In the genomic region with DNA sequence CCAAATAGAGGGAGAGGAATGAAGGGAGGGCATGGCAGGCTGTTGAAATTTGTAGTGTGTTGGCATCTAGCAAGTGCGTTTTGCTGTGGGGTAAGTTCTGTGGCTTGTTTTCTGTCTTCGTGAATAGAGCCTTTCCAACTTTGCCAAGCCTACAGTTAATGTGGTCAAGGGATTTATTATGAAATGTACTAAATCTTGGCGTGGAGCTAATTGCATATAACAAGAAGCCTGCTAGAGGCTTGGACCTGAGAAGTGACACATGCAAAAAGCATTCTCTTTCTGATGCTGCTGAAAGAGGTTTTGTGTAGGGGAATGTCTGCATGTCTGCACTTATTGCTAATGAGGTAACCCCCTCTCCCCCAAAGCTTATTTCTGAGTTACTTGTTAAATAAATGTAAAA, we compare ENCODE assay signal across 19 cellular contexts.
DNase-seq lines count a peak whose midpoint lies in the region; ATAC-seq, FAIRE-seq and TF ChIP-seq lines count a peak whose summit lies in the region.
"Had no signal": no experiment of that assay in that cellular context is flagged by ENCODE, and none has a peak within 500 bp of the region (broad histone marks: within the 10 kb centered on the region; RNA-seq: fewer than 3 reads in every experiment).

No MANE protein-coding gene starts in this region.

- no peaks in the 10 kb centered on the region for H3K23me2 ChIP-seq in H1 (ENCODE audit: low read depth, low read length)

- H3K4me3 ChIP-seq in AG04450 (ENCODE audit: low read depth, low read length), result no peak overlapping the region
- H3K4me3 ChIP-seq in H1 (ENCODE audit: extremely low read depth in 1 of 4, insufficient read depth in 2 of 4, low read depth in 3 of 4, low read length in 4 of 4), result no peak overlapping the region
- H3K4me3 ChIP-seq: A549, lower lobe of right lung, tibial artery had no signal

- H3K27ac ChIP-seq in AG04450 (ENCODE audit: low read depth, low read length) (no peak overlapping the region), H1 (ENCODE audit: low read depth, low read length) (no peak overlapping the region)
- H3K27ac ChIP-seq: A549, lower lobe of right lung, tibial artery had no signal

- no peak overlapping the region for H2BK15ac ChIP-seq in H1 (ENCODE audit: low read length)

- no peaks in the 10 kb centered on the region for H4K20me1 ChIP-seq in H1 (replicated peaks in 1 of 2; ENCODE audit: control insufficient read depth in 1 of 2, insufficient read depth in 2 of 2, low read length in 2 of 2)

- no peak for TF ChIP-seq POLR2A in H1 (IDR thresholded peaks at IDR 0.05; ENCODE audit: control extremely low read depth in 1 of 2, low read depth in 2 of 2, low read length in 2 of 2)

- H3K36me3 ChIP-seq in H1 (ENCODE audit: control insufficient read depth in 2 of 4, insufficient read depth in 4 of 4, low read length in 3 of 4), result no peaks in the 10 kb centered on the region
- H3K36me3 ChIP-seq: lower lobe of right lung, tibial artery had no signal

- TF ChIP-seq RAD21 in H1 (IDR thresholded peaks at IDR 0.05 in 1 of 2, conservative IDR thresholded peaks at IDR 0.05 in 1 of 2; ENCODE audit: low read depth in 2 of 2, low read length in 2 of 2), result no peak

- no peak overlapping the region for H2BK20ac ChIP-seq in H1 (ENCODE audit: low read length)

- no peak for TF ChIP-seq EP300 in H1 (IDR thresholded peaks at IDR 0.05; ENCODE audit: borderline replicate concordance in 1 of 2, low read depth in 2 of 2, low read length in 2 of 2)

- POLR2A ChIA-PET in AG04450 (lab: Yijun Ruan, JAX) (no interaction called here), H1 (lab: Charles Lee; ENCODE audit: partially characterized antibody) (no interaction called here)

- peaks cover 0 to 7% (median 3%) of the 10 kb centered on the region in 4 experiments; a peak in 3 of 7 replicates for H3K4me1 ChIP-seq in H1 (replicated peaks in 1 of 4; ENCODE audit: control insufficient read depth in 3 of 4, insufficient read depth in 4 of 4, low read length in 3 of 4)
- H3K4me1 ChIP-seq: lower lobe of right lung, tibial artery had no signal

- H3K79me2 ChIP-seq in H1 (ENCODE audit: control insufficient read depth in 1 of 2, insufficient read depth in 2 of 2, low read length in 2 of 2), result no peaks in the 10 kb centered on the region

- no peak overlapping the region for H3K14ac ChIP-seq in H1 (ENCODE audit: insufficient read length)

- TF ChIP-seq CTCF in AG04450 (IDR thresholded peaks at IDR 0.05; ENCODE audit: low read depth, low read length) (no peak), H1 (IDR thresholded peaks at IDR 0.05; ENCODE audit: control extremely low read depth in 1 of 3, insufficient read depth in 1 of 3, low read depth in 1 of 3, low read length in 3 of 3) (no peak)

- no peak overlapping the region for H3K56ac ChIP-seq in H1 (replicated peaks; ENCODE audit: insufficient read length, low read depth, low read length)

- H3K9me3 ChIP-seq in AG04450 (ENCODE audit: control insufficient read depth, insufficient read depth, low read length) (no peaks in the 10 kb centered on the region), H1 (ENCODE audit: insufficient read depth in 2 of 2, low read depth in 1 of 2, low read length in 1 of 2) (peaks cover 4 to 6% of the 10 kb centered on the region in 2 experiments; a peak in 3 of 4 replicates)
- H3K9me3 ChIP-seq: lower lobe of right lung, tibial artery had no signal

- peak overlapping the region; percentile 71; the same call in 1 of the 2 replicates for H2AFZ ChIP-seq in H1 (ENCODE audit: low read length)

- no peak overlapping the region for H3K9ac ChIP-seq in H1 (replicated peaks in 1 of 4; ENCODE audit: extremely low read depth in 1 of 4, low read depth in 3 of 4, low read length in 3 of 4)

- no peak overlapping the region for H4K8ac ChIP-seq in H1 (ENCODE audit: extremely low read depth, insufficient read depth, low read length)

- no peak overlapping the region for H3K4me2 ChIP-seq in H1 (ENCODE audit: insufficient read depth in 1 of 2, low read depth in 2 of 2, low read length in 2 of 2)
- H3K4me2 ChIP-seq: A549 had no signal

- H2BK12ac ChIP-seq in H1 (ENCODE audit: low read depth, low read length), result no peak overlapping the region

- H3K79me1 ChIP-seq in H1 (ENCODE audit: low read depth, low read length), result no peaks in the 10 kb centered on the region

- FAIRE-seq in H1 (lab: Jason Lieb, UNC), result no peak
- FAIRE-seq: A549, RCC 7860 had no signal

- H3K18ac ChIP-seq in H1 (ENCODE audit: extremely low read depth, low read length), result no peak overlapping the region

- H2BK120ac ChIP-seq in H1 (replicated peaks; ENCODE audit: low read depth, low read length), result no peak overlapping the region

- 65% methylated on average over 3 of the region's 3 CpGs; no CpG with 5 or more reads in 1 of the 2 experiments for WGBS in H1 (ENCODE audit: extremely low coverage in 1 of 2, insufficient coverage in 1 of 2, insufficient read length in 1 of 2, insufficient replicate concordance in 2 of 2, low coverage in 1 of 2, low lambda C conversion rate in 2 of 2, missing lambda C conversion rate in 1 of 2), 2 experiments

- H4K91ac ChIP-seq in H1 (replicated peaks; ENCODE audit: insufficient read length, low read length), result no peak overlapping the region

- ATAC-seq in HG02623 (IDR thresholded peaks at IDR 0.05; ENCODE audit: unreplicated experiment), result no peak
- no peak for ATAC-seq in GM21528 (IDR thresholded peaks at IDR 0.05; ENCODE audit: low FRiP score, unreplicated experiment)
- ATAC-seq: A549, lower lobe of right lung had no signal

- no peak overlapping the region for H3K4ac ChIP-seq in H1 (replicated peaks; ENCODE audit: insufficient read length, low read depth, low read length)

- CTCF ChIA-PET in AG04450 (lab: Charles Lee), result no interaction called here
- CTCF ChIA-PET in H1 (lab: Charles Lee; ENCODE audit: partially characterized antibody), result no interaction called here

- no peak overlapping the region for H3K23ac ChIP-seq in H1 (ENCODE audit: insufficient read length)

- H3K27me3 ChIP-seq in AG04450 (ENCODE audit: control insufficient read depth, insufficient read depth, low read length), result no peaks in the 10 kb centered on the region
- H3K27me3 ChIP-seq in H1 (replicated peaks in 1 of 4; ENCODE audit: control insufficient read depth in 3 of 4, extremely low read depth in 1 of 4, insufficient read depth in 3 of 4, low read length in 3 of 4), result no peaks in the 10 kb centered on the region
- H3K27me3 ChIP-seq: tibial artery had no signal

- H4K5ac ChIP-seq in H1 (ENCODE audit: insufficient read length, low read depth, low read length), result no peak overlapping the region

- DNase-seq in AG04450 (ENCODE audit: low read depth, low spot score) (peak; percentile 42), M059J (ENCODE audit: low read depth) (peak; percentile 24), H1 (ENCODE audit: low read depth in 1 of 2, low spot score in 2 of 2) (no peak), kidney tubule cell (ENCODE audit: low spot score) (peak; percentile 26), NOMO-1 treated with dmso at 0.1 percent for 144 hours (lab: John Stamatoyannopoulos, UW; ENCODE audit: unreplicated experiment) (no peak)
- DNase-seq in stimulated activated CD4-positive, alpha-beta T cell treated with anti-CD3 and anti-CD28 coated beads, Interleukin-4, amount 100 ng/mL, for 1 hour, result no peak
- DNase-seq: activated CD4-positive, alpha-beta T cell treated with anti-CD3 and anti-CD28 coated beads for 4 hours; activated T-cell treated with anti-CD3 and anti-CD28 coated beads, Interleukin-2, amount 50 U/mL, for 24 hours; amygdala; effector memory CD4-positive, alpha-beta T cell; lower lobe of right lung; NCI-H1417; NCI-H510A; stimulated activated CD4-positive, alpha-beta T cell treated with anti-CD3 and anti-CD28 coated beads, Interleukin-12 subunit alpha, Interleukin-12 subunit beta, amount 100 ng/mL, for 4 hours; tibial artery had no signal

- H2AK5ac ChIP-seq in H1 (ENCODE audit: low read depth, low read length), result no peak overlapping the region

- no peak overlapping the region for H2BK5ac ChIP-seq in H1 (ENCODE audit: low read depth, low read length)

TF ChIP-seq in H1, 55 proteins besides CTCF, POLR2A, EP300 and RAD21:
- TF ChIP-seq CHD2 (IDR thresholded peaks at IDR 0.05; ENCODE audit: low read length) (no peak), SRF (IDR thresholded peaks at IDR 0.05; ENCODE audit: low read depth, low read length) (no peak), HDAC2 (IDR thresholded peaks at IDR 0.05; ENCODE audit: borderline replicate concordance in 1 of 2, low read depth in 2 of 2, low read length in 2 of 2) (no peak), PHF8 (conservative IDR thresholded peaks at IDR 0.05; ENCODE audit: low read depth, low read length) (no peak), KDM4A (IDR thresholded peaks at IDR 0.05; ENCODE audit: low read depth, low read length, severe bottlenecking) (no peak), SIN3A (conservative IDR thresholded peaks at IDR 0.05 in 1 of 2, IDR thresholded peaks at IDR 0.05 in 1 of 2; ENCODE audit: low read depth in 1 of 2, low read length in 2 of 2) (no peak), CBX5 (IDR thresholded peaks at IDR 0.05; ENCODE audit: low read depth, low read length) (no peak), RNF2 (IDR thresholded peaks at IDR 0.05; ENCODE audit: borderline replicate concordance, low read depth, low read length, missing control alignments, poor library complexity, severe bottlenecking) (no peak), HDAC6 (IDR thresholded peaks at IDR 0.05; ENCODE audit: low read depth, low read length) (no peak), CTBP2 (IDR thresholded peaks at IDR 0.05; ENCODE audit: borderline replicate concordance, insufficient read depth, insufficient read length, low read length) (no peak)
- TF ChIP-seq, protein P1, sequence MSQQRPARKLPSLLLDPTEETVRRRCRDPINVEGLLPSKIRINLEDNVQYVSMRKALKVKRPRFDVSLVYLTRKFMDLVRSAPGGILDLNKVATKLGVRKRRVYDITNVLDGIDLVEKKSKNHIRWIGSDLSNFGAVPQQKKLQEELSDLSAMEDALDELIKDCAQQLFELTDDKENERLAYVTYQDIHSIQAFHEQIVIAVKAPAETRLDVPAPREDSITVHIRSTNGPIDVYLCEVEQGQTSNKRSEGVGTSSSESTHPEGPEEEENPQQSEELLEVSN (IDR thresholded peaks at IDR 0.05), result no peak
- TF ChIP-seq, protein P2, sequence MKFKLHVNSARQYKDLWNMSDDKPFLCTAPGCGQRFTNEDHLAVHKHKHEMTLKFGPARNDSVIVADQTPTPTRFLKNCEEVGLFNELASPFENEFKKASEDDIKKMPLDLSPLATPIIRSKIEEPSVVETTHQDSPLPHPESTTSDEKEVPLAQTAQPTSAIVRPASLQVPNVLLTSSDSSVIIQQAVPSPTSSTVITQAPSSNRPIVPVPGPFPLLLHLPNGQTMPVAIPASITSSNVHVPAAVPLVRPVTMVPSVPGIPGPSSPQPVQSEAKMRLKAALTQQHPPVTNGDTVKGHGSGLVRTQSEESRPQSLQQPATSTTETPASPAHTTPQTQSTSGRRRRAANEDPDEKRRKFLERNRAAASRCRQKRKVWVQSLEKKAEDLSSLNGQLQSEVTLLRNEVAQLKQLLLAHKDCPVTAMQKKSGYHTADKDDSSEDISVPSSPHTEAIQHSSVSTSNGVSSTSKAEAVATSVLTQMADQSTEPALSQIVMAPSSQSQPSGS (IDR thresholded peaks at IDR 0.05; ENCODE audit: low read length), result no peak

Comparison
In these comparisons a context has a peak if more than half of its experiments do, and no peak if none do; other contexts are left out.
1. DNase-seq: peak in AG04450 (single experiment), M059J (single experiment) and kidney tubule cell (single experiment); none in H1 (0 of 2), NOMO-1 treated with dmso at 0.1 percent for 144 hours (single experiment) and stimulated activated CD4-positive, alpha-beta T cell treated with anti-CD3 and anti-CD28 coated beads, Interleukin-4, amount 100 ng/mL, for 1 hour (single experiment).